In genomic region chr14:70282666-70283065, GRCh38 we compare ENCODE assay signal across 17 cellular contexts.
DNase-seq lines count a peak whose midpoint lies in the region; ATAC-seq, FAIRE-seq and TF ChIP-seq lines count a peak whose summit lies in the region.
"Had no signal": no experiment of that assay in that cellular context is flagged by ENCODE, and none has a peak within 500 bp of the region (broad histone marks: within the 10 kb centered on the region; RNA-seq: fewer than 3 reads in every experiment).

No MANE protein-coding gene starts in this region.

- H3K27me3 Mint-ChIP-seq in effector memory CD8-positive, alpha-beta T cell, result peaks cover 52 to 62% of the 10 kb centered on the region in 2 donors
- H3K27me3 Mint-ChIP-seq in CD14-positive monocyte (ENCODE audit: low read depth in 3 of 3), result peaks cover 0 to 7% (median 6%) of the 10 kb centered on the region in 3 donors

- H3K23me2 ChIP-seq in H1 (ENCODE audit: low read depth, low read length), result no peaks in the 10 kb centered on the region; the same call in 1 of the 2 replicates

- no peak overlapping the region for H3K23ac ChIP-seq in H1 (ENCODE audit: insufficient read length)

- H3K79me1 ChIP-seq in H1 (ENCODE audit: low read depth, low read length), result no peaks in the 10 kb centered on the region

- no peak overlapping the region for H3K56ac ChIP-seq in H1 (replicated peaks; ENCODE audit: insufficient read length, low read depth, low read length)

- H3K27me3 ChIP-seq in DOHH2 (ENCODE audit: control insufficient read depth, low read length) (peaks cover 23% of the 10 kb centered on the region), Karpas-422 (ENCODE audit: low read length) (no peaks in the 10 kb centered on the region), H1 (replicated peaks in 1 of 4; ENCODE audit: control insufficient read depth in 3 of 4, extremely low read depth in 1 of 4, insufficient read depth in 3 of 4, low read length in 3 of 4) (no peaks in the 10 kb centered on the region)

- H3K9me3 ChIP-seq in DOHH2 (ENCODE audit: control insufficient read depth, insufficient read depth, low read length), result no peaks in the 10 kb centered on the region
- no peaks in the 10 kb centered on the region for H3K9me3 ChIP-seq in Karpas-422 (ENCODE audit: low read length)
- H3K9me3 ChIP-seq in H1 (ENCODE audit: insufficient read depth in 2 of 2, low read depth in 1 of 2, low read length in 1 of 2), result no peaks in the 10 kb centered on the region

- H4K20me1 ChIP-seq in DOHH2 (ENCODE audit: control insufficient read depth, insufficient read depth, low read depth, low read length), result no peaks in the 10 kb centered on the region
- no peaks in the 10 kb centered on the region for H4K20me1 ChIP-seq in Karpas-422 (ENCODE audit: insufficient read depth, low read depth, low read length)
- no peaks in the 10 kb centered on the region for H4K20me1 ChIP-seq in H1 (replicated peaks in 1 of 2; ENCODE audit: control insufficient read depth in 1 of 2, insufficient read depth in 2 of 2, low read length in 2 of 2)

- no peak overlapping the region for H3K14ac ChIP-seq in H1 (ENCODE audit: insufficient read length)

- H3K9ac ChIP-seq in Karpas-422 (ENCODE audit: low read length) (peak overlapping the region; percentile 27; the same call in 1 of the 2 replicates), H1 (replicated peaks in 1 of 4; ENCODE audit: extremely low read depth in 1 of 4, low read depth in 3 of 4, low read length in 3 of 4) (no peak overlapping the region)
- H3K9ac ChIP-seq: KMS-11 had no signal

- no peak overlapping the region for H2BK120ac ChIP-seq in H1 (replicated peaks; ENCODE audit: low read depth, low read length)

- no peaks in the 10 kb centered on the region for H3F3A ChIP-seq in DOHH2 (ENCODE audit: control insufficient read depth, insufficient read depth)

- no peak overlapping the region for H3K27ac Mint-ChIP-seq in effector memory CD8-positive, alpha-beta T cell
- no peak overlapping the region for H3K27ac Mint-ChIP-seq in CD14-positive monocyte
- H3K27ac Mint-ChIP-seq: activated naive CD8-positive, alpha-beta T cell had no signal

- no peaks in the 10 kb centered on the region for H3K9me3 Mint-ChIP-seq in effector memory CD8-positive, alpha-beta T cell
- H3K9me3 Mint-ChIP-seq in CD14-positive monocyte, result peaks cover 3 to 6% (median 4%) of the 10 kb centered on the region in 7 donors
- H3K9me3 Mint-ChIP-seq: neural crest cell had no signal

- H4K8ac ChIP-seq in H1 (ENCODE audit: extremely low read depth, insufficient read depth, low read length), result no peak overlapping the region

- H2BK20ac ChIP-seq in H1 (ENCODE audit: low read length), result 0 out of 2 replicates have a peak overlapping the region, but pooled peaks have one; percentile 9

- no peak for FAIRE-seq in H1 (lab: Jason Lieb, UNC)

- H3K79me2 ChIP-seq in DOHH2 (ENCODE audit: control insufficient read depth, low read length) (no peaks in the 10 kb centered on the region), Karpas-422 (ENCODE audit: low read length) (no peaks in the 10 kb centered on the region), H1 (ENCODE audit: control insufficient read depth in 1 of 2, insufficient read depth in 2 of 2, low read length in 2 of 2) (no peaks in the 10 kb centered on the region)

- POLR2A ChIA-PET in H1 (lab: Charles Lee; ENCODE audit: partially characterized antibody), result interaction anchor here (0.9 to 3.6 kb wide), 4 partner anchors 9 to 76 kb away, joined by 3 to 35 read pairs (median 4); partner anchors contain the start of gene COX16

- no peak overlapping the region for H3K4ac ChIP-seq in H1 (replicated peaks; ENCODE audit: insufficient read length, low read depth, low read length)

- H3K18ac ChIP-seq in H1 (ENCODE audit: extremely low read depth, low read length), result no peak overlapping the region; the same call in 1 of the 2 replicates

- no peaks in the 10 kb centered on the region for H3K4me1 Mint-ChIP-seq in effector memory CD8-positive, alpha-beta T cell (ENCODE audit: low read depth in 2 of 2)
- no peaks in the 10 kb centered on the region for H3K4me1 Mint-ChIP-seq in CD14-positive monocyte
- H3K4me1 Mint-ChIP-seq: neural crest cell had no signal

- TF ChIP-seq RAD21 in H1 (IDR thresholded peaks at IDR 0.05 in 1 of 2, conservative IDR thresholded peaks at IDR 0.05 in 1 of 2; ENCODE audit: low read depth in 2 of 2, low read length in 2 of 2), result no peak

- CTCF ChIA-PET in H1 (lab: Charles Lee; ENCODE audit: partially characterized antibody), result interaction anchor here (1.1 to 1.2 kb wide), 2 partner anchors 113 to 244 kb away, joined by 3 read pairs; no protein-coding TSS in a partner anchor

- no peaks in the 10 kb centered on the region for H3K9me2 ChIP-seq in DOHH2 (replicated peaks; ENCODE audit: control insufficient read depth, low read length)
- H3K9me2 ChIP-seq in Karpas-422 (replicated peaks; ENCODE audit: insufficient read depth, low read length), result no peaks in the 10 kb centered on the region

- H2AFZ ChIP-seq in Karpas-422 (ENCODE audit: low read length) (peak overlapping the region; percentile 61; the same call in 1 of the 2 replicates), H1 (ENCODE audit: low read length) (no peak overlapping the region)

- H3K4me3 ChIP-seq in DOHH2 (ENCODE audit: low read length) (peak overlapping the region; percentile 45), Karpas-422 (ENCODE audit: low read length) (peak overlapping the region; percentile 29; the same call in 1 of the 2 replicates), H1 (ENCODE audit: extremely low read depth in 1 of 4, insufficient read depth in 2 of 4, low read depth in 3 of 4, low read length in 4 of 4) (no peak overlapping the region)
- H3K4me3 ChIP-seq: smooth muscle cell had no signal

- ATAC-seq in effector memory CD8-positive, alpha-beta T cell (replicated peaks), result no peak
- ATAC-seq in GM21390 (IDR thresholded peaks at IDR 0.05; ENCODE audit: unreplicated experiment), result no peak
- ATAC-seq: left colon, Panc1 had no signal

- H3K36me3 Mint-ChIP-seq in effector memory CD8-positive, alpha-beta T cell (ENCODE audit: insufficient read depth), result no peaks in the 10 kb centered on the region
- H3K36me3 Mint-ChIP-seq in CD14-positive monocyte, result no peaks in the 10 kb centered on the region
- H3K36me3 Mint-ChIP-seq: activated naive CD8-positive, alpha-beta T cell had no signal

- TF ChIP-seq EP300 in H1 (IDR thresholded peaks at IDR 0.05; ENCODE audit: borderline replicate concordance in 1 of 2, low read depth in 2 of 2, low read length in 2 of 2), result no peak

- intact Hi-C loops in CD14-positive monocyte (cut with micrococcal nuclease), result no loop called here

- H4K91ac ChIP-seq in H1 (replicated peaks; ENCODE audit: insufficient read length, low read length), result no peak overlapping the region

- H2BK15ac ChIP-seq in H1 (ENCODE audit: low read length), result peak overlapping the region; percentile 78; the same call in 1 of the 2 replicates

- peak overlapping the region; percentile 58 for H3K4me2 ChIP-seq in DOHH2 (ENCODE audit: low read length)
- peak overlapping the region; percentile 51 for H3K4me2 ChIP-seq in Karpas-422 (ENCODE audit: low read depth, low read length, poor library complexity, severe bottlenecking)
- no peak overlapping the region for H3K4me2 ChIP-seq in H1 (ENCODE audit: insufficient read depth in 1 of 2, low read depth in 2 of 2, low read length in 2 of 2)
- H3K4me2 ChIP-seq: KMS-11, smooth muscle cell had no signal

- no peak overlapping the region for H2AK5ac ChIP-seq in H1 (ENCODE audit: low read depth, low read length)

- H3K36me3 ChIP-seq in DOHH2 (ENCODE audit: control insufficient read depth, low read length) (no peaks in the 10 kb centered on the region), Karpas-422 (ENCODE audit: insufficient read depth, low read length) (no peaks in the 10 kb centered on the region), H1 (ENCODE audit: control insufficient read depth in 2 of 4, insufficient read depth in 4 of 4, low read length in 3 of 4) (peaks cover 0 to 2% (median 0%) of the 10 kb centered on the region in 4 experiments; a peak in 1 of 8 replicates)

- H3K4me1 ChIP-seq in DOHH2 (ENCODE audit: control insufficient read depth, low read length) (peaks cover 14% of the 10 kb centered on the region), Karpas-422 (ENCODE audit: low read length) (peaks cover 11% of the 10 kb centered on the region), H1 (replicated peaks in 1 of 4; ENCODE audit: control insufficient read depth in 3 of 4, insufficient read depth in 4 of 4, low read length in 3 of 4) (peaks cover 2 to 23% (median 7%) of the 10 kb centered on the region in 4 experiments)

- peak; percentile 59 for DNase-seq in Karpas-422
- peak; percentile 84 for DNase-seq in NCI-H345 (lab: John Stamatoyannopoulos, UW)
- no peak for DNase-seq in H1 (ENCODE audit: low read depth in 1 of 2, low spot score in 2 of 2)
- no peak for DNase-seq in effector memory CD8-positive, alpha-beta T cell
- DNase-seq in CD14-positive monocyte (ENCODE audit: low spot score), result no peak
- DNase-seq in central memory CD4-positive, alpha-beta T cell, result no peak
- DNase-seq: activated CD4-positive, alpha-beta T cell treated with anti-CD3 and anti-CD28 coated beads for 1 hour; Calu3; left colon; T1000 had no signal

- TF ChIP-seq POLR2A in H1 (IDR thresholded peaks at IDR 0.05; ENCODE audit: control extremely low read depth in 1 of 2, low read depth in 2 of 2, low read length in 2 of 2), result no peak

- no peak for TF ChIP-seq CTCF in DOHH2 (IDR thresholded peaks at IDR 0.05; ENCODE audit: low read depth, low read length, poor library complexity, severe bottlenecking)
- no peak for TF ChIP-seq CTCF in H1 (IDR thresholded peaks at IDR 0.05; ENCODE audit: control extremely low read depth in 1 of 3, insufficient read depth in 1 of 3, low read depth in 1 of 3, low read length in 3 of 3)
- TF ChIP-seq CTCF in CD14-positive monocyte (IDR thresholded peaks at IDR 0.05), result no peak

- H3K27ac ChIP-seq in DOHH2 (ENCODE audit: low read depth, low read length) (no peak overlapping the region), Karpas-422 (ENCODE audit: low read length) (no peak overlapping the region), H1 (ENCODE audit: low read depth, low read length) (no peak overlapping the region; the same call in 1 of the 2 replicates)
- H3K27ac ChIP-seq: KMS-11 had no signal

- H2BK5ac ChIP-seq in H1 (ENCODE audit: low read depth, low read length), result peak overlapping the region; percentile 40; the same call in 1 of the 2 replicates

- WGBS in H1 (ENCODE audit: extremely low coverage in 1 of 2, insufficient coverage in 1 of 2, insufficient read length in 1 of 2, insufficient replicate concordance in 2 of 2, low coverage in 1 of 2, low lambda C conversion rate in 2 of 2, missing lambda C conversion rate in 1 of 2), 2 experiments, result 75% methylated on average over 3 of the region's 3 CpGs; no CpG with 5 or more reads in 1 of the 2 experiments

- no peak overlapping the region for H4K5ac ChIP-seq in H1 (ENCODE audit: insufficient read length, low read depth, low read length)

- H3K4me3 Mint-ChIP-seq in effector memory CD8-positive, alpha-beta T cell, result no peak overlapping the region
- H3K4me3 Mint-ChIP-seq in CD14-positive monocyte, result no peak overlapping the region
- H3K4me3 Mint-ChIP-seq: activated naive CD8-positive, alpha-beta T cell; neural crest cell had no signal

- H2BK12ac ChIP-seq in H1 (ENCODE audit: low read depth, low read length), result no peak overlapping the region

TF ChIP-seq in H1, 55 proteins besides CTCF, POLR2A, EP300 and RAD21 (continues in another document):
- no peak for TF ChIP-seq MAX (IDR thresholded peaks at IDR 0.05)

Comparison
In these comparisons a context has a peak if more than half of its experiments do, and no peak if none do; other contexts are left out.
1. H3K4me2 ChIP-seq: peak in DOHH2 (single experiment) and Karpas-422 (single experiment); none in H1 (0 of 2).
2. H3K4me3 ChIP-seq: peak in DOHH2 (single experiment) and Karpas-422 (single experiment); none in H1 (0 of 4).
3. DNase-seq: peak in Karpas-422 (single experiment) and NCI-H345 (single experiment); none in H1 (0 of 2), effector memory CD8-positive, alpha-beta T cell (0 of 3), CD14-positive monocyte (single experiment) and central memory CD4-positive, alpha-beta T cell (single experiment).